8 cellular contexts compared by ENCODE assay signal in genomic region chr3:169812124-169812843, GRCh38. TPM values are rescaled to one million over a fixed set of nuclear protein-coding genes. Genes with fewer than 3 reads are reported as not detected.
A peak's percentile ranks its signal among the peaks of the same experiment; 100 is the strongest.
DNase-seq lines count a peak whose midpoint lies in the region; ATAC-seq and TF ChIP-seq lines count a peak whose summit lies in the region.

No MANE protein-coding gene starts in this region.

- H3K27ac Mint-ChIP-seq in T-helper 1 cell treated with Interleukin-12 subunit alpha and Interleukin-12 subunit beta and Interleukin-4 antibody, amounts not matched to agents 30 μg/mL and 1 μg/mL, for 36 hours, result peak overlapping the region; percentile 80
- peak overlapping the region in 2 of 5 experiments; percentile 90 to 94 for H3K27ac Mint-ChIP-seq in brain

- peak; percentile 49 for ATAC-seq in GM21786 (IDR thresholded peaks at IDR 0.05; ENCODE audit: unreplicated experiment)

- H3K4me3 ChIP-seq in skeletal muscle satellite cell (ENCODE audit: low read length), result peak overlapping the region; percentile 73

- H3K36me3 ChIP-seq in skeletal muscle satellite cell (ENCODE audit: insufficient read depth, low read length), result no peaks in the 10 kb centered on the region

- in situ Hi-C loops in G401 (cut with HindIII; ENCODE audit: low sequenced_read_pairs), result no loop called here

- peak overlapping the region; percentile 91 for H3K4me2 ChIP-seq in skeletal muscle satellite cell (ENCODE audit: low read length)

- no peaks in the 10 kb centered on the region for H3K36me3 Mint-ChIP-seq in T-helper 1 cell treated with Interleukin-12 subunit alpha and Interleukin-12 subunit beta and Interleukin-4 antibody, amounts not matched to agents 30 μg/mL and 1 μg/mL, for 36 hours (ENCODE audit: low read depth)
- no peaks in the 10 kb centered on the region for H3K36me3 Mint-ChIP-seq in brain

- H3K4me1 ChIP-seq in skeletal muscle satellite cell (ENCODE audit: control insufficient read depth, insufficient read depth, low read length), result peaks cover 25% of the 10 kb centered on the region

- peaks cover 26% of the 10 kb centered on the region for H3K9me3 Mint-ChIP-seq in T-helper 1 cell treated with Interleukin-12 subunit alpha and Interleukin-12 subunit beta and Interleukin-4 antibody, amounts not matched to agents 30 μg/mL and 1 μg/mL, for 36 hours
- peaks cover 10 to 29% (median 15%) of the 10 kb centered on the region in 5 experiments for H3K9me3 Mint-ChIP-seq in brain

- peaks cover 2% of the 10 kb centered on the region for H3K9me3 ChIP-seq in skeletal muscle satellite cell (replicated peaks; ENCODE audit: low read length)

- H3K27me3 ChIP-seq in skeletal muscle satellite cell (ENCODE audit: control insufficient read depth, insufficient read depth, low read length), result no peaks in the 10 kb centered on the region

- H3K4me3 Mint-ChIP-seq in T-helper 1 cell treated with Interleukin-12 subunit alpha and Interleukin-12 subunit beta and Interleukin-4 antibody, amounts not matched to agents 30 μg/mL and 1 μg/mL, for 36 hours, result peak overlapping the region; percentile 82
- peak overlapping the region; percentile 33 to 84 (median 83) for H3K4me3 Mint-ChIP-seq in brain

- H3K9ac ChIP-seq in skeletal muscle satellite cell (ENCODE audit: low read depth, low read length), result peak overlapping the region; percentile 87

- peaks cover 30% of the 10 kb centered on the region for H3K4me1 Mint-ChIP-seq in T-helper 1 cell treated with Interleukin-12 subunit alpha and Interleukin-12 subunit beta and Interleukin-4 antibody, amounts not matched to agents 30 μg/mL and 1 μg/mL, for 36 hours (ENCODE audit: low read depth)
- peaks cover 15% of the 10 kb centered on the region for H3K4me1 Mint-ChIP-seq in brain

- no peak for TF ChIP-seq CTCF in brain (conservative IDR thresholded peaks at IDR 0.05)

- DNase-seq in G401 (ENCODE audit: low spot score) (peak; percentile 10), LHCN-M2 (ENCODE audit: low read depth) (peak; percentile 69), iPS-NIHi7 (ENCODE audit: extremely low spot score) (peak; percentile 68), COLO829 (ENCODE audit: low spot score) (no peak)

- H3K27me3 Mint-ChIP-seq in T-helper 1 cell treated with Interleukin-12 subunit alpha and Interleukin-12 subunit beta and Interleukin-4 antibody, amounts not matched to agents 30 μg/mL and 1 μg/mL, for 36 hours (ENCODE audit: low read depth), result peaks cover 9% of the 10 kb centered on the region
- peaks cover 16% of the 10 kb centered on the region for H3K27me3 Mint-ChIP-seq in brain

RNA-seq across cellular contexts. Expression of gene LRRIQ4, which starts 0.4 kb away (rescaled TPM):
- total RNA-seq in G401 (2014; rRNA removed; shearing (Covaris generic)), result not detected in 2 replicates
- total RNA-seq in LHCN-M2 (2014; rRNA removed), result not detected in 2 replicates
- polyA plus RNA-seq in LHCN-M2 (2012), result not detected
- polyA plus RNA-seq in brain (ENCODE audit: insufficient read depth, low read depth, low replicate concordance), result not detected
- under 0.01 TPM in 1 of 2 replicates, not detected in the other for total RNA-seq in skeletal muscle satellite cell (2012; rRNA removed)

RNA-seq across cellular contexts. Expression of gene LRRC34, which starts 0.4 kb away (rescaled TPM):
- not detected in 2 replicates for total RNA-seq in G401 (2014; rRNA removed; shearing (Covaris generic))
- 5.4 TPM in 2 replicates for total RNA-seq in LHCN-M2 (2014; rRNA removed)
- polyA plus RNA-seq in LHCN-M2 (2012), result 0.87 TPM
- polyA plus RNA-seq in brain (ENCODE audit: insufficient read depth, low read depth, low replicate concordance), result 2.9 TPM
- 4.3 and 6.1 TPM in 2 replicates for total RNA-seq in skeletal muscle satellite cell (2012; rRNA removed)

RNA-seq across cellular contexts. Expression of gene MYNN, which starts 39.1 kb away (rescaled TPM):
- total RNA-seq in G401 (2014; rRNA removed; shearing (Covaris generic)), result 23.8 and 25.7 TPM in 2 replicates
- 13.9 and 14.4 TPM in 2 replicates for total RNA-seq in LHCN-M2 (2014; rRNA removed)
- polyA plus RNA-seq in LHCN-M2 (2012), result 6.5 TPM
- polyA plus RNA-seq in brain (ENCODE audit: insufficient read depth, low read depth, low replicate concordance), result 2.9 TPM
- 11.6 and 12.4 TPM in 2 replicates for total RNA-seq in skeletal muscle satellite cell (2012; rRNA removed)

RNA-seq across cellular contexts. Expression of gene ACTRT3, which starts 42.9 kb away (rescaled TPM):
- 2.7 and 3.8 TPM in 2 replicates for total RNA-seq in G401 (2014; rRNA removed; shearing (Covaris generic))
- total RNA-seq in LHCN-M2 (2014; rRNA removed), result 6.1 and 6.5 TPM in 2 replicates
- 2.9 TPM for polyA plus RNA-seq in LHCN-M2 (2012)
- 0.37 TPM for polyA plus RNA-seq in brain (ENCODE audit: insufficient read depth, low read depth, low replicate concordance)
- total RNA-seq in skeletal muscle satellite cell (2012; rRNA removed), result 3.1 and 3.3 TPM in 2 replicates

RNA-seq across cellular contexts. Expression of gene TERC, which starts 47.4 kb away (rescaled TPM):
- 118 and 204 TPM in 2 replicates for total RNA-seq in G401 (2014; rRNA removed; shearing (Covaris generic))
- total RNA-seq in LHCN-M2 (2014; rRNA removed), result 434 and 471 TPM in 2 replicates
- 0.27 TPM for polyA plus RNA-seq in LHCN-M2 (2012)
- polyA plus RNA-seq in brain (ENCODE audit: insufficient read depth, low read depth, low replicate concordance), result not detected
- 427 and 1,434 TPM in 2 replicates for total RNA-seq in skeletal muscle satellite cell (2012; rRNA removed)
